ENCODE assay signal across 15 cellular contexts in the genomic region with DNA sequence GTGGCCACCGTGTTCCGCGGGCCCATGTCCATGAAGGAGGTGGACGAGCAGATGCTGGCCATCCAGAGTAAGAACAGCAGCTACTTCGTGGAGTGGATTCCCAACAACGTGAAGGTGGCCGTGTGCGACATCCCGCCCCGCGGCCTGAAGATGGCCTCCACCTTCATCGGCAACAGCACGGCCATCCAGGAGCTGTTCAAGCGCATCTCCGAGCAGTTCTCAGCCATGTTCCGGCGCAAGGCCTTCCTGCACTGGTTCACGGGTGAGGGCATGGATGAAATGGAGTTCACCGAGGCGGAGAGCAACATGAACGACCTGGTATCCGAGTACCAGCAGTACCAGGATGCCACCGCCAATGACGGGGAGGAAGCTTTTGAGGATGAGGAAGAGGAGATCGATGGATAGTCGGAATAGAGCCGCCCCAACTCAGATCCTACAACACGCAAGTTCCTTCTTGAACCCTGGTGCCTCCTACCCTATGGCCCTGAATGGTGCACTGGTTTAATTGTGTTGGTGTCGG.
"Had no signal": no experiment of that assay in that cellular context is flagged by ENCODE, and none has a peak within 500 bp of the region (broad histone marks: within the 10 kb centered on the region; RNA-seq: fewer than 3 reads in every experiment).

No MANE protein-coding gene starts in this region.

- H3K27ac ChIP-seq: neutrophil, upper lobe of left lung had no signal

- H3K27me3 ChIP-seq: gastroesophageal sphincter, neutrophil, upper lobe of left lung had no signal

- H3K9me3 Mint-ChIP-seq: activated CD4-positive, alpha-beta T cell treated with anti-CD3 and anti-CD28 coated beads, Interleukin-2, amount 10 ng/mL, durations not matched to agents 24 days and 14 days; activated T-helper 17 cell treated with anti-CD3 and anti-CD28 coated beads, Interleukin-2, amount 50 U/mL, for 72 hours; naive thymus-derived CD8-positive, alpha-beta T cell; T-helper 2 cell treated with Interferon-gamma antibody and Interleukin-4, amounts not matched to agents 5 μg/mL and 100 μg/mL, for 36 hours had no signal

- H3K4me2 ChIP-seq: smooth muscle cell had no signal

- H3K4me3 ChIP-seq: gastroesophageal sphincter, smooth muscle cell, upper lobe of left lung had no signal

- ATAC-seq: activated T-helper 17 cell treated with anti-CD3 and anti-CD28 coated beads, Interleukin-2, amount 50 U/mL, for 72 hours; gastroesophageal sphincter; left colon; naive thymus-derived CD8-positive, alpha-beta T cell had no signal

- H3K27ac Mint-ChIP-seq: activated CD4-positive, alpha-beta T cell treated with anti-CD3 and anti-CD28 coated beads, Interleukin-2, amount 10 ng/mL, durations not matched to agents 24 days and 14 days; activated T-helper 17 cell treated with anti-CD3 and anti-CD28 coated beads, Interleukin-2, amount 50 U/mL, for 72 hours; T-helper 2 cell treated with Interferon-gamma antibody and Interleukin-4, amounts not matched to agents 5 μg/mL and 100 μg/mL, for 36 hours had no signal

- H3K27me3 Mint-ChIP-seq: activated CD4-positive, alpha-beta T cell treated with anti-CD3 and anti-CD28 coated beads, Interleukin-2, amount 10 ng/mL, durations not matched to agents 24 days and 14 days; activated T-helper 17 cell treated with anti-CD3 and anti-CD28 coated beads, Interleukin-2, amount 50 U/mL, for 72 hours; naive thymus-derived CD8-positive, alpha-beta T cell had no signal

- H3K4me3 Mint-ChIP-seq: activated CD4-positive, alpha-beta T cell treated with anti-CD3 and anti-CD28 coated beads, Interleukin-2, amount 10 ng/mL, durations not matched to agents 24 days and 14 days; activated T-helper 17 cell treated with anti-CD3 and anti-CD28 coated beads, Interleukin-2, amount 50 U/mL, for 72 hours; naive thymus-derived CD8-positive, alpha-beta T cell; T-helper 2 cell treated with Interferon-gamma antibody and Interleukin-4, amounts not matched to agents 5 μg/mL and 100 μg/mL, for 36 hours had no signal

- H3K9me3 ChIP-seq: gastroesophageal sphincter, neutrophil, upper lobe of left lung had no signal

- FAIRE-seq: bronchial epithelial cell had no signal

- H3K4me1 Mint-ChIP-seq: activated T-helper 17 cell treated with anti-CD3 and anti-CD28 coated beads, Interleukin-2, amount 50 U/mL, for 72 hours had no signal

- DNase-seq: activated CD4-positive, alpha-beta T cell treated with anti-CD3 and anti-CD28 coated beads, Interleukin-2, amount 10 ng/mL, durations not matched to agents 24 days and 14 days; activated CD4-positive, CD25-positive, alpha-beta regulatory T cell; activated naive CD4-positive, alpha-beta T cell treated with Interleukin-2 at 50 U/mL for 16 hours; left colon; naive thymus-derived CD8-positive, alpha-beta T cell; stimulated activated CD4-positive, alpha-beta T cell treated with anti-CD3 and anti-CD28 coated beads, Interleukin-4, amount 100 ng/mL, for 4 hours; stimulated activated CD8-positive, alpha-beta memory T cell treated with anti-CD3 and anti-CD28 coated beads, Interleukin-4, amount 100 ng/mL, for 48 hours; stimulated activated naive CD4-positive, alpha-beta T cell treated with Interleukin-2 at 50 U/mL for 16 hours had no signal
